Comparison of ENCODE assay signal across 9 cellular contexts in the genomic region with DNA sequence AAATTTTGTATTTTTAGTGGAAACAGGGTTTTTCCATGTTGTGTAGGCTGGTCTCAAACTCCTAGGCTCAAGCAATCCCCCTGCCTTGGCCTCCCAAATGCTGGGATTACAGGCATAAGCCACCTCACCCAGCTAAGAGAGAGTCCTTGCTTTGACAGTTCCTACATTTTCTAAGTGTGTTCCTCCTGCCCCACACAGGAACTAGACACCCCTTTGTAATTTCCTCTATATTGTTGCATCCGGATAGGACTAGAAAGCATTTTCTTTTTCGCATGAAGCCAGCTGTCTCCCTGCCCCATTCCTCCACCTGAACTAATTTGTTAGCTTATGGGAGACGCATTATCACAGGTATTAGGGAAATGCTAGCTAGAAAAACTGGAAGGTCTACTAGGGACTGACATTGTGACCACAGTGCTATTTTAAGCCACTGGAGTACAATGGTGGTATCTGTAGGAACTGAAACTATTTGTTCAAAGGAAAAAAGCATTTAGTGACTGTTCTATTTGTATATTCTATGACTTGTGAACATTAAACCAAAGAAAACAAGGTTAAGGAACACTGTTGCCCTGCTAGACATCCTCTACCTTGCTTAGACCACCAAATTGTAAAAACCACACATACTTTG.
DNase-seq lines count a peak whose midpoint lies in the region; ATAC-seq and TF ChIP-seq lines count a peak whose summit lies in the region.
"Had no signal": no experiment of that assay in that cellular context is flagged by ENCODE, and none has a peak within 500 bp of the region (broad histone marks: within the 10 kb centered on the region; RNA-seq: fewer than 3 reads in every experiment).

No MANE protein-coding gene starts in this region.

- ATAC-seq in GM19043 (IDR thresholded peaks at IDR 0.05; ENCODE audit: low read depth, unreplicated experiment) (peak; percentile 54), HG02981 (IDR thresholded peaks at IDR 0.05; ENCODE audit: unreplicated experiment) (peak; percentile 83)
- ATAC-seq in stimulated activated naive CD8-positive, alpha-beta T cell treated with anti-CD3 and anti-CD28 coated beads, Interleukin-15, Interleukin-2, amounts not matched to agents 100 U/mL and 50 U/mL, for 24 hours = no peak

- no peaks in the 10 kb centered on the region for H3K79me2 ChIP-seq in PC-9 (ENCODE audit: low read depth)
- no peaks in the 10 kb centered on the region for H3K79me2 ChIP-seq in osteoblast (ENCODE audit: insufficient read depth, low read length)

- WGBS in testis, 2 donors = 87 to 90% methylated on average over 3 of the region's 3 CpGs

- no peak for TF ChIP-seq POLR2A in testis (IDR thresholded peaks at IDR 0.05)

- H2AFZ ChIP-seq in PC-9 (no peak overlapping the region), osteoblast (ENCODE audit: low read length) (peak overlapping the region; percentile 28)

- no peaks in the 10 kb centered on the region for H3F3A ChIP-seq in PC-9 (ENCODE audit: insufficient read depth, low read depth)

- intact Hi-C loops in PC-9 (cut with micrococcal nuclease; ENCODE audit: unreplicated experiment) (loop anchor here (5.0 kb wide), 1 partner anchor 72 kb away; no protein-coding TSS in a partner anchor), testis (cut with DNase I; ENCODE audit: low total_unique reads) (no loop called here)

- no peaks in the 10 kb centered on the region for H3K9me2 ChIP-seq in PC-9 (ENCODE audit: insufficient read depth)

- H3K27me3 ChIP-seq in PC-9 (ENCODE audit: insufficient read depth, low read depth) (no peaks in the 10 kb centered on the region), osteoblast (ENCODE audit: insufficient read depth, low read length) (no peaks in the 10 kb centered on the region), testis (no peaks in the 10 kb centered on the region)

- H3K4me2 ChIP-seq in PC-9 (no peak overlapping the region; the same call in 1 of the 2 replicates), osteoblast (ENCODE audit: insufficient read depth, low read length) (no peak overlapping the region)

- TF ChIP-seq CTCF in PC-9 (conservative IDR thresholded peaks at IDR 0.05) = no peak
- no peak for TF ChIP-seq CTCF in osteoblast (IDR thresholded peaks at IDR 0.05; ENCODE audit: extremely low read depth, low read depth, low read length)
- TF ChIP-seq CTCF in testis (IDR thresholded peaks at IDR 0.05) = no peak

- no peaks in the 10 kb centered on the region for H3K9me3 ChIP-seq in PC-9 (ENCODE audit: insufficient read depth, low read depth)
- no peaks in the 10 kb centered on the region for H3K9me3 ChIP-seq in osteoblast (ENCODE audit: low read depth, low read length)
- no peaks in the 10 kb centered on the region for H3K9me3 ChIP-seq in testis

- peak; percentile 23 to 66 for DNase-seq in PC-9
- no peak for DNase-seq in osteoblast (ENCODE audit: insufficient read length, low spot score, missing footprints)
- DNase-seq in stimulated activated naive CD8-positive, alpha-beta T cell treated with anti-CD3 and anti-CD28 coated beads, Interleukin-15, Interleukin-2, amounts not matched to agents 100 U/mL and 50 U/mL, for 24 hours = no peak
- DNase-seq in testis = no peak
- DNase-seq in NCI-H748 treated with DMSO at 0.1 percent for 48 hours (lab: John Stamatoyannopoulos, UW) = no peak
- DNase-seq in NCI-H524 treated with DMSO at 0.1 percent for 48 hours (lab: John Stamatoyannopoulos, UW) = no peak
- DNase-seq: activated effector memory CD4-positive, alpha-beta T cell treated with anti-CD3 and anti-CD28 coated beads, Interleukin-2, amount 50 U/mL, for 16 hours had no signal

- H3K27ac ChIP-seq in PC-9 = peak overlapping the region; percentile 57
- H3K27ac ChIP-seq in osteoblast (ENCODE audit: low read depth, low read length) = no peak overlapping the region
- H3K27ac ChIP-seq in testis = no peak overlapping the region

- H3K36me3 ChIP-seq in PC-9 (ENCODE audit: low read depth) (no peaks in the 10 kb centered on the region), osteoblast (ENCODE audit: insufficient read depth, low read length) (no peaks in the 10 kb centered on the region), testis (ENCODE audit: low read depth, missing control alignments) (no peaks in the 10 kb centered on the region)

- BruUV-seq in PC-9 (replicated peaks; lab: Mats Ljungman, UMichigan) = no TSS peak

- POLR2A ChIA-PET in PC-9 (lab: Charles Lee; ENCODE audit: unreplicated experiment) = interaction anchor here (0.5 to 0.6 kb wide), 2 partner anchors 57 to 592 kb away, joined by 3 read pairs; no protein-coding TSS in a partner anchor

- CTCF ChIA-PET in PC-9 (lab: Charles Lee) = no interaction called here

- H3K4me3 ChIP-seq in PC-9 = no peak overlapping the region
- no peak overlapping the region for H3K4me3 ChIP-seq in osteoblast (ENCODE audit: insufficient read depth, low read length)
- no peak overlapping the region for H3K4me3 ChIP-seq in testis

- H3K4me1 ChIP-seq in PC-9 (replicated peaks; ENCODE audit: insufficient read depth) (peaks cover 7% of the 10 kb centered on the region; the same call in 1 of the 2 replicates), osteoblast (ENCODE audit: insufficient read depth, low read length) (peaks cover 20% of the 10 kb centered on the region), testis (no peaks in the 10 kb centered on the region)

- H4K20me1 ChIP-seq in PC-9 (ENCODE audit: insufficient read depth) (no peaks in the 10 kb centered on the region), osteoblast (ENCODE audit: insufficient read depth, low read length) (no peaks in the 10 kb centered on the region)

Comparison
In these comparisons a context has a peak if more than half of its experiments do, and no peak if none do; other contexts are left out.
1. DNase-seq: peak in PC-9 (2 of 2); none in osteoblast (single experiment), stimulated activated naive CD8-positive, alpha-beta T cell treated with anti-CD3 and anti-CD28 coated beads, Interleukin-15, Interleukin-2, amounts not matched to agents 100 U/mL and 50 U/mL, for 24 hours (single experiment), testis (single experiment), NCI-H748 treated with DMSO at 0.1 percent for 48 hours (single experiment) and NCI-H524 treated with DMSO at 0.1 percent for 48 hours (single experiment).